In the genomic region with DNA sequence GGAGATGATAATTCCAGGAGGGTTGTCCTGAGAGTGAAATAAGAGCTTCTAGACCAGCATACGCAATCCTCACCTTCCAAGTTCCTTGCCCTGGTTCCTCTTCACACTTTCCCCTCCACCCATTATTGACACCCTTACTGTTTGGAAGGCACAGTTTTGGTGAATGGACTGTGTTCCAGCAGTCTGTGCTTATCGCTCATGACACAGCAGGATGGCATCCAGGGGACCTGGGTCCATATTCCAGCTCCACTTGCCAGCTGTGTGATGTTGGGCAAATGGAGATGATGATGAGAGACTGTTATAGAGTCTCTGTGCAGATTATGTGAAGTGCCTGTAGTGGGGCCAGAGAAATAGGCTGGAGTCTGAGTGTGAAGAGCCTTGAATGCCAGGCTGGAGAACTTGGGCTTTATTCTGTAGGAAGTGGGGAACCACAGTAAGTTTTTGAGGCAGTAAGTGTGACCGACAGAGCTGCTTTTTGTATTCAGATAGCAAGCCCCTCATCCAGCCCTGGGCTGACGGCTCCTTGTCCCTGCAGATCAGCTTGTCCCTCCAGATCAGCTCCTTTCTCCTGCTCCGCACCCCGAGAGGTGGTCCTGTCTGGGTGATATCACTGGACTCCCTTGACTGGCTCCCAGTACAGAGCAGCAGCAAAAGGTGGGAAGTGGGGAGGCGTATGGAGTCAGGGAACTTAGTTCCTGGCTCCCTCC, we compare ENCODE assay signal across 26 cellular contexts. TPM values are rescaled to one million over a fixed set of nuclear protein-coding genes. Genes with fewer than 3 reads are reported as not detected.
A peak's percentile ranks its signal among the peaks of the same experiment; 100 is the strongest.
DNase-seq lines count a peak whose midpoint lies in the region; ATAC-seq and TF ChIP-seq lines count a peak whose summit lies in the region.
"Had no signal": no experiment of that assay in that cellular context is flagged by ENCODE, and none has a peak within 500 bp of the region (broad histone marks: within the 10 kb centered on the region; RNA-seq: fewer than 3 reads in every experiment).

No MANE protein-coding gene starts in this region.

- H3K9me3 ChIP-seq in RWPE2 (ENCODE audit: severe bottlenecking) (no peaks in the 10 kb centered on the region), esophagus muscularis mucosa (no peaks in the 10 kb centered on the region), muscle layer of colon (ENCODE audit: low read length) (no peaks in the 10 kb centered on the region), thyroid gland (no peaks in the 10 kb centered on the region)

- no peak overlapping the region for H3K9ac ChIP-seq in muscle layer of colon (ENCODE audit: low read length)
- H3K9ac ChIP-seq: GM23248 had no signal

- no peaks in the 10 kb centered on the region for H3K36me3 ChIP-seq in RWPE2 (ENCODE audit: low read depth)
- H3K36me3 ChIP-seq in esophagus muscularis mucosa: no peaks in the 10 kb centered on the region
- no peaks in the 10 kb centered on the region for H3K36me3 ChIP-seq in muscle layer of colon (ENCODE audit: insufficient read depth, low read length)
- H3K36me3 ChIP-seq in thyroid gland: no peaks in the 10 kb centered on the region

- ATAC-seq in RWPE2 (ENCODE audit: low read depth) (no peak), GM19395 (IDR thresholded peaks at IDR 0.05; ENCODE audit: unreplicated experiment) (no peak)
- ATAC-seq: naive thymus-derived CD4-positive, alpha-beta T cell had no signal

- no peak overlapping the region for H3K27ac ChIP-seq in RWPE2 (ENCODE audit: poor library complexity, severe bottlenecking)
- peak overlapping the region; percentile 91 to 96 (median 95) for H3K27ac ChIP-seq in esophagus muscularis mucosa (replicated peaks in 1 of 4)
- H3K27ac ChIP-seq in muscle layer of colon (ENCODE audit: low read depth, low read length): peak overlapping the region; percentile 51
- peak overlapping the region; percentile 11 to 97 (median 84) for H3K27ac ChIP-seq in thyroid gland
- H3K27ac ChIP-seq: GM23248 had no signal

- TF ChIP-seq EP300 in esophagus muscularis mucosa (IDR thresholded peaks at IDR 0.05): no peak

- TF ChIP-seq POLR2A in esophagus muscularis mucosa (IDR thresholded peaks at IDR 0.05; ENCODE audit: low read depth) (no peak), thyroid gland (IDR thresholded peaks at IDR 0.05) (no peak)

- 84% methylated on average over 7 of the region's 7 CpGs for WGBS in esophagus muscularis mucosa
- 88% methylated on average over 7 of the region's 7 CpGs for WGBS in thyroid gland, 2 donors

- H3K4me1 ChIP-seq in RWPE2 (ENCODE audit: insufficient read depth, poor library complexity, severe bottlenecking): no peaks in the 10 kb centered on the region
- peaks cover 90 to 94% (median 92%) of the 10 kb centered on the region in 4 donors for H3K4me1 ChIP-seq in esophagus muscularis mucosa
- peaks cover 76% of the 10 kb centered on the region for H3K4me1 ChIP-seq in muscle layer of colon (ENCODE audit: insufficient read depth, low read length)
- H3K4me1 ChIP-seq in thyroid gland: peaks cover 67 to 91% of the 10 kb centered on the region in 2 donors

- intact Hi-C loops in esophagus muscularis mucosa (cut with DNase I) (loop anchor here (10.0 kb wide), 1 partner anchor 240 kb away; the partner anchor contains the start of gene PLEKHO2), thyroid gland (cut with DNase I) (no loop called here)

- no peaks in the 10 kb centered on the region for H3K27me3 ChIP-seq in RWPE2 (ENCODE audit: insufficient read depth, poor library complexity, severe bottlenecking)
- H3K27me3 ChIP-seq in esophagus muscularis mucosa: no peaks in the 10 kb centered on the region
- H3K27me3 ChIP-seq in muscle layer of colon (ENCODE audit: control insufficient read depth in 1 of 2, insufficient read depth in 2 of 2, low read length in 2 of 2): no peaks in the 10 kb centered on the region
- no peaks in the 10 kb centered on the region for H3K27me3 ChIP-seq in thyroid gland

- no peak overlapping the region for H3K4me3 ChIP-seq in RWPE2 (ENCODE audit: severe bottlenecking)
- no peak overlapping the region for H3K4me3 ChIP-seq in esophagus muscularis mucosa
- H3K4me3 ChIP-seq in muscle layer of colon (ENCODE audit: low read depth in 1 of 2, low read length in 2 of 2): no peak overlapping the region
- H3K4me3 ChIP-seq in thyroid gland (replicated peaks in 1 of 3): no peak overlapping the region
- H3K4me3 ChIP-seq: GM23248 had no signal

- DNase-seq in RWPE2 (ENCODE audit: low spot score) (peak; percentile 64), esophagus muscularis mucosa (ENCODE audit: extremely low spot score) (no peak), thyroid gland (no peak), DMS53 (lab: John Stamatoyannopoulos, UW) (no peak)
- no peak for DNase-seq in stimulated activated CD4-positive, alpha-beta T cell treated with anti-CD3 and anti-CD28 coated beads, Interleukin-2, amount 100 ng/mL, for 24 hours
- DNase-seq: activated CD4-positive, alpha-beta T cell treated with anti-CD3 and anti-CD28 coated beads, Interleukin-2, amount 50 U/mL, for 1 hour; activated CD8-positive, alpha-beta memory T cell treated with anti-CD3 and anti-CD28 coated beads, Interleukin-2, amount 50 U/mL, for 4 hours; activated effector memory CD4-positive, alpha-beta T cell treated with anti-CD3 and anti-CD28 coated beads, Interleukin-2, amount 50 U/mL, for 16 hours; CD4-positive, CD25-positive, alpha-beta regulatory T cell; DMS153; foreskin fibroblast; GF-D8; GM23248; mesendoderm; MM.1S; naive thymus-derived CD4-positive, alpha-beta T cell; NCI-H187; NCI-H774; OCI-M1; SHP77 treated with DMSO at 0.1 percent for 48 hours; stimulated activated CD8-positive, alpha-beta memory T cell treated with anti-CD3 and anti-CD28 coated beads, Interleukin-4, amount 100 ng/mL, for 48 hours; T-helper 1 cell had no signal

- TF ChIP-seq CTCF in RWPE2 (IDR thresholded peaks at IDR 0.05; ENCODE audit: poor library complexity, severe bottlenecking) (no peak), esophagus muscularis mucosa (IDR thresholded peaks at IDR 0.05) (no peak), thyroid gland (IDR thresholded peaks at IDR 0.05) (no peak)

RNA-seq across cellular contexts. Expression of gene KBTBD13, which starts 8.1 kb away (rescaled TPM):
- under 1 TPM in 1 of 4 donors, not detected in 3; 0.17 TPM for total RNA-seq in esophagus muscularis mucosa
- not detected for total RNA-seq in thyroid gland
- total RNA-seq: CD4-positive, CD25-positive, alpha-beta regulatory T cell; dermis microvascular lymphatic vessel endothelial cell; GM23248; naive thymus-derived CD4-positive, alpha-beta T cell; subcutaneous adipose tissue had no signal

RNA-seq across cellular contexts. Expression of gene RASL12, which starts 16.9 kb away (rescaled TPM):
- total RNA-seq in esophagus muscularis mucosa (100 to 1,000 TPM; 123 to 216 (median 198) TPM), thyroid gland (10 to 100 TPM in 1 of 4 donors, 1 to 10 TPM in 3; 5.1 to 12.5 (median 7.7) TPM)
- total RNA-seq: CD4-positive, CD25-positive, alpha-beta regulatory T cell; dermis microvascular lymphatic vessel endothelial cell; GM23248; naive thymus-derived CD4-positive, alpha-beta T cell had no signal

RNA-seq across cellular contexts. Expression of gene UBAP1L, which starts 30.3 kb away (rescaled TPM):
- 1 to 10 TPM; 1.2 to 7.5 (median 2.2) TPM for total RNA-seq in esophagus muscularis mucosa
- total RNA-seq in thyroid gland: 10 to 100 TPM in 1 of 4 donors, 1 to 10 TPM in 3; 8.1 to 12.6 (median 8.8) TPM

RNA-seq across cellular contexts. Expression of gene SLC51B, which starts 39.5 kb away (rescaled TPM):
- total RNA-seq in esophagus muscularis mucosa: not detected
- not detected for total RNA-seq in thyroid gland
- total RNA-seq: CD4-positive, CD25-positive, alpha-beta regulatory T cell; dermis microvascular lymphatic vessel endothelial cell; GM23248; naive thymus-derived CD4-positive, alpha-beta T cell; subcutaneous adipose tissue had no signal

RNA-seq across cellular contexts. Expression of gene PDCD7, which starts 49.0 kb away (rescaled TPM):
- total RNA-seq in esophagus muscularis mucosa: 10 to 100 TPM; 24.2 to 33.4 (median 25.5) TPM
- 10 to 100 TPM; 27.5 to 43.4 (median 32.9) TPM for total RNA-seq in thyroid gland

Comparison
In these comparisons a context has a peak if more than half of its experiments do, and no peak if none do; other contexts are left out.
1. RNA of gene RASL12, which starts 16.9 kb away (total RNA-seq): 123 to 216 TPM in esophagus muscularis mucosa; 5.1 to 12.5 TPM in thyroid gland; every median in the first group is over 4 times any median in the second.